ENCODE assay signal across 30 cellular contexts in the genomic region with DNA sequence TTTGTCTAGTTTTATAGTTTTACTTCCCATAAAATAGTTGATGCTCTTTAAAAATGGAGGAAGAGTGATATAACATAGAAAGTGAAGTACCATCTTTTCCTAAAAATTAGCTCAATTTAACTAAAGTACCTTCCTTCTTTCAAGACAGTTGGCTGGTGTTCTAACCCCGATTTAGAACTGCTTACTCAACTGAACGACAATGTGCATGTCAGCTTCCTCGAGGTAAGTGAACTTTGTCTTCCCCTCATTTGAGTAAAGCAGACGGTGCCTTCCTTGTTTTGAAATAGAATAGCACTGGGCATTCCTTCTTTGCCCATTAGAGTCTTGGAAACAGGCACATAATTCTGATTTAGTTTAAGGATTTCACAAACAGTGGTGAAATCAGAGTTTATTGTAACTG.
"Had no signal": no experiment of that assay in that cellular context is flagged by ENCODE, and none has a peak within 500 bp of the region (broad histone marks: within the 10 kb centered on the region; RNA-seq: fewer than 3 reads in every experiment).

No MANE protein-coding gene starts in this region.

- H3K36me3 Mint-ChIP-seq: activated CD8-positive, alpha-beta memory T cell treated with anti-CD3 and anti-CD28 coated beads, Interleukin-2, amount 10 ng/mL, durations not matched to agents 7 days and 5 days; activated naive CD4-positive, alpha-beta T cell treated with anti-CD3 and anti-CD28 coated beads, Interleukin-2, amount 50 U/mL, for 24 hours; memory B cell; natural killer cell treated with Interleukin-12 subunit alpha and Interleukin-12 subunit beta and Interleukin-15 and Interleukin-18, amount 100 ng/mL, for 72 hours; stimulated activated effector memory CD8-positive, alpha-beta T cell treated with anti-CD3 and anti-CD28 coated beads, Interleukin-12 subunit alpha, Interleukin-12 subunit beta, amount 100 ng/mL, for 72 hours; type B pancreatic cell had no signal

- ATAC-seq: activated CD8-positive, alpha-beta memory T cell treated with anti-CD3 and anti-CD28 coated beads, Interleukin-2, amount 10 ng/mL, durations not matched to agents 7 days and 5 days; activated CD8-positive, alpha-beta T cell treated with anti-CD3 and anti-CD28 coated beads, Interleukin-2, amount 10 ng/mL, durations not matched to agents 7 days and 5 days; activated naive CD8-positive, alpha-beta T cell treated with anti-CD3 and anti-CD28 coated beads, Interleukin-2, amount 50 U/mL, for 24 hours; natural killer cell treated with Interleukin-12 subunit alpha and Interleukin-12 subunit beta and Interleukin-15 and Interleukin-18, amount 100 ng/mL, for 72 hours; stimulated activated effector memory CD8-positive, alpha-beta T cell treated with anti-CD3 and anti-CD28 coated beads, Interleukin-12 subunit alpha, Interleukin-12 subunit beta, amount 100 ng/mL, for 72 hours; T-helper 17 cell had no signal

- H3K27me3 Mint-ChIP-seq: activated CD4-positive, alpha-beta T cell treated with anti-CD3 and anti-CD28 coated beads, Interleukin-2, amount 10 ng/mL, durations not matched to agents 7 days and 5 days; activated CD8-positive, alpha-beta memory T cell treated with anti-CD3 and anti-CD28 coated beads, Interleukin-2, amount 10 ng/mL, durations not matched to agents 7 days and 5 days; activated naive CD4-positive, alpha-beta T cell treated with anti-CD3 and anti-CD28 coated beads, Interleukin-2, amount 50 U/mL, for 24 hours; activated naive CD8-positive, alpha-beta T cell treated with anti-CD3 and anti-CD28 coated beads, Interleukin-2, amount 50 U/mL, for 24 hours; central memory CD8-positive, alpha-beta T cell; memory B cell; natural killer cell treated with Interleukin-12 subunit alpha and Interleukin-12 subunit beta and Interleukin-15 and Interleukin-18, amount 100 ng/mL, for 72 hours; progenitor cell of endocrine pancreas; stimulated activated naive CD8-positive, alpha-beta T cell treated with anti-CD3 and anti-CD28 coated beads, Interleukin-15, Interleukin-2, amounts not matched to agents 100 ng/mL and 50 ng/mL, for 24 hours; T-helper 17 cell; type B pancreatic cell had no signal

- H3K9me3 Mint-ChIP-seq: activated CD4-positive, alpha-beta T cell treated with anti-CD3 and anti-CD28 coated beads, Interleukin-2, amount 10 ng/mL, durations not matched to agents 7 days and 5 days; activated naive CD4-positive, alpha-beta T cell treated with anti-CD3 and anti-CD28 coated beads, Interleukin-2, amount 50 U/mL, for 24 hours; activated naive CD8-positive, alpha-beta T cell treated with anti-CD3 and anti-CD28 coated beads, Interleukin-2, amount 50 U/mL, for 24 hours; activated T-helper 2 cell treated with anti-CD3 and anti-CD28 coated beads, Interferon-gamma antibody, Interleukin-2, Interleukin-4, amounts not matched to agents 10 μg/mL and 5 μg/mL and 100 μg/mL, durations not matched to agents 14 hours and 24 hours and 36 hours; memory B cell; natural killer cell treated with Interleukin-12 subunit alpha and Interleukin-12 subunit beta and Interleukin-15 and Interleukin-18, amount 100 ng/mL, for 72 hours; stimulated activated effector memory CD8-positive, alpha-beta T cell treated with anti-CD3 and anti-CD28 coated beads, Interleukin-12 subunit alpha, Interleukin-12 subunit beta, amount 100 ng/mL, for 72 hours; stimulated activated naive CD8-positive, alpha-beta T cell treated with anti-CD3 and anti-CD28 coated beads, Interleukin-15, Interleukin-2, amounts not matched to agents 100 ng/mL and 50 ng/mL, for 24 hours; type B pancreatic cell had no signal

- H3K4me3 Mint-ChIP-seq: activated CD4-positive, alpha-beta T cell treated with anti-CD3 and anti-CD28 coated beads, Interleukin-2, amount 10 ng/mL, durations not matched to agents 7 days and 5 days; activated CD8-positive, alpha-beta memory T cell treated with anti-CD3 and anti-CD28 coated beads, Interleukin-2, amount 10 ng/mL, durations not matched to agents 7 days and 5 days; activated CD8-positive, alpha-beta T cell treated with anti-CD3 and anti-CD28 coated beads, Interleukin-2, amount 10 ng/mL, durations not matched to agents 7 days and 5 days; activated naive CD4-positive, alpha-beta T cell treated with anti-CD3 and anti-CD28 coated beads, Interleukin-2, amount 50 U/mL, for 24 hours; activated naive CD8-positive, alpha-beta T cell treated with anti-CD3 and anti-CD28 coated beads, Interleukin-2, amount 50 U/mL, for 24 hours; central memory CD8-positive, alpha-beta T cell; memory B cell; natural killer cell treated with Interleukin-12 subunit alpha and Interleukin-12 subunit beta and Interleukin-15 and Interleukin-18, amount 100 ng/mL, for 72 hours; stimulated activated effector memory CD8-positive, alpha-beta T cell treated with anti-CD3 and anti-CD28 coated beads, Interleukin-12 subunit alpha, Interleukin-12 subunit beta, amount 100 ng/mL, for 72 hours; stimulated activated naive CD8-positive, alpha-beta T cell treated with anti-CD3 and anti-CD28 coated beads, Interleukin-15, Interleukin-2, amounts not matched to agents 100 ng/mL and 50 ng/mL, for 24 hours; T-helper 17 cell; type B pancreatic cell had no signal

- H3K27ac ChIP-seq: breast epithelium, epithelial cell of prostate, esophagus squamous epithelium, neutrophil, sigmoid colon, uterus had no signal

- H3K36me3 ChIP-seq: breast epithelium, esophagus squamous epithelium, neutrophil, sigmoid colon, uterus had no signal

- H3K27me3 ChIP-seq: breast epithelium, esophagus squamous epithelium, neutrophil, sigmoid colon, uterus had no signal

- H3K9me3 ChIP-seq: breast epithelium, esophagus squamous epithelium, neutrophil, uterus had no signal

- H3K27ac Mint-ChIP-seq: activated CD4-positive, alpha-beta T cell treated with anti-CD3 and anti-CD28 coated beads, Interleukin-2, amount 10 ng/mL, durations not matched to agents 7 days and 5 days; activated CD8-positive, alpha-beta memory T cell treated with anti-CD3 and anti-CD28 coated beads, Interleukin-2, amount 10 ng/mL, durations not matched to agents 7 days and 5 days; activated CD8-positive, alpha-beta T cell treated with anti-CD3 and anti-CD28 coated beads, Interleukin-2, amount 10 ng/mL, durations not matched to agents 7 days and 5 days; activated naive CD4-positive, alpha-beta T cell treated with anti-CD3 and anti-CD28 coated beads, Interleukin-2, amount 50 U/mL, for 24 hours; activated naive CD8-positive, alpha-beta T cell treated with anti-CD3 and anti-CD28 coated beads, Interleukin-2, amount 50 U/mL, for 24 hours; activated T-helper 2 cell treated with anti-CD3 and anti-CD28 coated beads, Interferon-gamma antibody, Interleukin-2, Interleukin-4, amounts not matched to agents 10 μg/mL and 5 μg/mL and 100 μg/mL, durations not matched to agents 14 hours and 24 hours and 36 hours; memory B cell; natural killer cell treated with Interleukin-12 subunit alpha and Interleukin-12 subunit beta and Interleukin-15 and Interleukin-18, amount 100 ng/mL, for 72 hours; progenitor cell of endocrine pancreas; stimulated activated effector memory CD8-positive, alpha-beta T cell treated with anti-CD3 and anti-CD28 coated beads, Interleukin-12 subunit alpha, Interleukin-12 subunit beta, amount 100 ng/mL, for 72 hours; stimulated activated naive CD8-positive, alpha-beta T cell treated with anti-CD3 and anti-CD28 coated beads, Interleukin-15, Interleukin-2, amounts not matched to agents 100 ng/mL and 50 ng/mL, for 24 hours; T-helper 17 cell; type B pancreatic cell had no signal

- H3K4me1 ChIP-seq: breast epithelium, esophagus squamous epithelium, sigmoid colon, uterus had no signal

- DNase-seq: activated CD4-positive, alpha-beta T cell treated with anti-CD3 and anti-CD28 coated beads, Interleukin-2, amount 10 ng/mL, durations not matched to agents 7 days and 5 days; activated CD4-positive, CD25-positive, alpha-beta regulatory T cell treated with anti-CD3 and anti-CD28 coated beads, Interleukin-2, amount 50 U/mL, for 72 hours; activated CD8-positive, alpha-beta memory T cell treated with anti-CD3 and anti-CD28 coated beads, Interleukin-2, amount 10 ng/mL, durations not matched to agents 7 days and 5 days; activated CD8-positive, alpha-beta T cell treated with anti-CD3 and anti-CD28 coated beads, Interleukin-2, amount 10 ng/mL, durations not matched to agents 7 days and 5 days; activated naive CD8-positive, alpha-beta T cell treated with anti-CD3 and anti-CD28 coated beads, Interleukin-2, amount 50 U/mL, for 24 hours; activated T-cell treated with anti-CD3 and anti-CD28 coated beads, Interleukin-2, amount 50 U/mL, for 48 hours; dermis blood vessel endothelial cell; effector CD4-positive, alpha-beta T cell; esophagus squamous epithelium; foreskin melanocyte; islet precursor cell; retina; sigmoid colon; small intestine; stimulated activated CD4-positive, alpha-beta T cell treated with anti-CD3 and anti-CD28 coated beads, Interleukin-4, amount 100 ng/mL, for 24 hours; T-helper 17 cell; T1000; uterus had no signal

- H3K4me1 Mint-ChIP-seq: activated CD4-positive, alpha-beta T cell treated with anti-CD3 and anti-CD28 coated beads, Interleukin-2, amount 10 ng/mL, durations not matched to agents 7 days and 5 days; activated CD8-positive, alpha-beta memory T cell treated with anti-CD3 and anti-CD28 coated beads, Interleukin-2, amount 10 ng/mL, durations not matched to agents 7 days and 5 days; activated naive CD4-positive, alpha-beta T cell treated with anti-CD3 and anti-CD28 coated beads, Interleukin-2, amount 50 U/mL, for 24 hours; activated naive CD8-positive, alpha-beta T cell treated with anti-CD3 and anti-CD28 coated beads, Interleukin-2, amount 50 U/mL, for 24 hours; central memory CD8-positive, alpha-beta T cell; memory B cell; stimulated activated effector memory CD8-positive, alpha-beta T cell treated with anti-CD3 and anti-CD28 coated beads, Interleukin-12 subunit alpha, Interleukin-12 subunit beta, amount 100 ng/mL, for 72 hours; T-helper 17 cell had no signal

- H3K4me3 ChIP-seq: breast epithelium, esophagus squamous epithelium, sigmoid colon, uterus had no signal
